Comparison of ENCODE assay signal across 11 cellular contexts in genomic region chr11:128684582-128685382, GRCh38. TPM values are rescaled to one million over a fixed set of nuclear protein-coding genes. Genes with fewer than 3 reads are reported as not detected.
DNase-seq lines count a peak whose midpoint lies in the region; ATAC-seq and TF ChIP-seq lines count a peak whose summit lies in the region.
"Had no signal": no experiment of that assay in that cellular context is flagged by ENCODE, and none has a peak within 500 bp of the region (broad histone marks: within the 10 kb centered on the region; RNA-seq: fewer than 3 reads in every experiment).

No MANE protein-coding gene starts in this region.

- H3K9me3 Mint-ChIP-seq in T-cell: no peaks in the 10 kb centered on the region

- H3K4me3 ChIP-seq in fibroblast of pulmonary artery (replicated peaks; ENCODE audit: low read depth, low read length): peak overlapping the region; percentile 25
- H3K4me3 ChIP-seq in skeletal muscle cell (ENCODE audit: low read depth, low read length): peak overlapping the region; percentile 13

- CTCF ChIA-PET in T-cell (lab: Charles Lee): interaction anchor here in 1 of 2 donors (1.4 kb wide), 1 partner anchor 9 kb away, joined by 3 read pairs; no protein-coding TSS in a partner anchor

- H3K4me3 Mint-ChIP-seq in T-cell: peak overlapping the region; percentile 54 to 85 (median 78)

- POLR2A ChIA-PET in T-cell (lab: Charles Lee): interaction anchor here in 1 of 2 donors (0.6 kb wide), 1 partner anchor 15 kb away, joined by 3 read pairs; no protein-coding TSS in a partner anchor

- DNase-seq in GM10266 (ENCODE audit: extremely low spot score) (peak; percentile 14), T-cell (no peak), fibroblast of pulmonary artery (ENCODE audit: low read depth) (no peak), skeletal muscle cell (ENCODE audit: low read depth) (no peak), DMS114 treated with DMSO at 0.1 percent for 48 hours (lab: John Stamatoyannopoulos, UW; ENCODE audit: unreplicated experiment) (no peak), caudate nucleus (lab: John Stamatoyannopoulos, UW) (no peak), DMS53 treated with DMSO at 0.1 percent for 48 hours (lab: John Stamatoyannopoulos, UW; ENCODE audit: unreplicated experiment) (no peak)
- DNase-seq: NCI-H2171, nucleus accumbens, SHP77 treated with DMSO at 0.1 percent for 48 hours had no signal

- ATAC-seq in T-cell (replicated peaks in 1 of 4): peak in 1 of 4 experiments; percentile 9
- no peak for ATAC-seq in HG03175 (IDR thresholded peaks at IDR 0.05; ENCODE audit: unreplicated experiment)

- H3K27me3 Mint-ChIP-seq in T-cell: peaks cover 14 to 39% of the 10 kb centered on the region in 2 donors

- no peak for TF ChIP-seq CTCF in GM10266 (IDR thresholded peaks at IDR 0.05; ENCODE audit: control insufficient read depth, insufficient read depth, low read depth, missing control alignments)
- no peak for TF ChIP-seq CTCF in fibroblast of pulmonary artery (IDR thresholded peaks at IDR 0.05; ENCODE audit: low read length, missing control alignments)

- H3K4me1 Mint-ChIP-seq in T-cell: peaks cover 47 to 64% (median 48%) of the 10 kb centered on the region in 3 donors

- no peak overlapping the region for H3K27ac ChIP-seq in caudate nucleus (ENCODE audit: low read depth, low read length)

- H3K27ac Mint-ChIP-seq in T-cell: no peak overlapping the region

- no peaks in the 10 kb centered on the region for H3K36me3 Mint-ChIP-seq in T-cell

RNA-seq across cellular contexts. Expression of gene FLI1, which starts 9.1 kb away (rescaled TPM):
- total RNA-seq in T-cell: 100 to 1,000 TPM in 2 of 5 donors, 10 to 100 TPM in 3; 87.0 to 114 (median 94.6) TPM
